ENCODE assay signal across 10 cellular contexts in the genomic region with DNA sequence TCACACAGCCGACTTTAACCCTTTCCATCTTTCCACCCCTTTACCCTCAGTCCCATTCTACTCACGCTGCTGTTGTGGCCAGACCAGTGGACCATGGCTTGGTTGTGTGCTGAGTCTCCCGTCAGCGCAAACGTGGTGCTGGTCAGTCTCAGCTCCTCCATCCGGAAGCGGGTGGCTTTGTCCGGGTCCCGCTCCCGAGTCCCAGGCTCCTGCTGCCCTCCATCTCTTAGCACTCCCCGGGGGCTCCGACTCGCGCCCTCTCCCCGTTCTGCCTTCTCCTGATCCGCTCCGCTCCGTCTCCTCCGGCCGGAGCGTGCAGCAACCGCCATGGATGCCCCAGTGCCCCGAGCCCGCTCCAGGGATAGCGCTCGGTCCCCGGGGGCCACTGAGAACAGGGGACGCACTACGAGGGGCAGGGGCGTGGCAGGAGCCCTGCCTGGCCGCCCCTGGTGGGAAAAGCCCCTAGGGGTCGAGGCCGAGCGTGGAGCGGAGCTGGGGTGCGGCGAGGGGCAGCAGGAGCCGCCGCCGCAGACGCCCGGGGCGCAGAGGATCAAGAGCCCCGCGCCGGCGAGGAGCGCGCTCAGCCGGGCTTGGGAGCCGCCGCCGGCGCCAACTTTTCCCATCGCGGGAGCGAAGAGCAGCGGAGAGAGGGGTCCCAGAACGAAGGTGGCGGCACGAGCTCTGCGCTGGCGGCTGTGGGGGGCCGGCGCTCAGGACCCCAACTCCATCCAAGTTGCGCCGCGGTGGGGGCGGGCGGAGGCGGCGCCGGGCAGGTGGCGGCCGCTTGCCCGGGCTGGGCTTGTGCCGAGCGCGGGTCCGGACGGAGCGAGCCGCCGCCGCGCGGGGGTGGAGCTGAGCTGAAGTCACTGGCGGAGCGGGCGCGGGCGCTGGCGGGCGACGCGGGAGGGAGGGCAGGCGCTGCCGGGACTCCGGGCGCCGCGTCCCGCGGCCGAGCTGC. TPM values are rescaled to one million over a fixed set of nuclear protein-coding genes. Genes with fewer than 3 reads are reported as not detected.
DNase-seq lines count a peak whose midpoint lies in the region; ATAC-seq, FAIRE-seq and TF ChIP-seq lines count a peak whose summit lies in the region.
"Had no signal": no experiment of that assay in that cellular context is flagged by ENCODE, and none has a peak within 500 bp of the region (broad histone marks: within the 10 kb centered on the region; RNA-seq: fewer than 3 reads in every experiment).

TSS of gene SORCS1 (minus strand) at position 803 of the 958 bp plus-strand sequence.

- H2BK5ac ChIP-seq in H9 (ENCODE audit: insufficient read length, low read length), result no peak within 1 kb of the TSS

- H3K27ac ChIP-seq in H9 (ENCODE audit: insufficient read length, low read depth, low read length) (no peak within 1 kb of the TSS), brain microvascular endothelial cell (no peak within 1 kb of the TSS), kidney (ENCODE audit: low read depth in 2 of 2, low read length in 2 of 2) (no peak within 1 kb of the TSS)

- no peak within 1 kb of the TSS for H3K56ac ChIP-seq in H9 (ENCODE audit: insufficient read length, low read depth, low read length)

- intact Hi-C loops in kidney (cut with DNase I), result no loop called here

- FAIRE-seq in kidney (lab: Jason Lieb, UNC), result no peak

- H3K4me1 ChIP-seq in H9 (ENCODE audit: insufficient read depth, low read length) (peaks cover 3% of the 10 kb centered on the region; the same call in 1 of the 2 replicates), kidney (ENCODE audit: control insufficient read depth in 1 of 2, insufficient read depth in 1 of 2, low read depth in 1 of 2, low read length in 2 of 2) (no peaks in the 10 kb centered on the region)

- H3K4ac ChIP-seq in H9 (ENCODE audit: low read depth, low read length), result no peak within 1 kb of the TSS

- H4K8ac ChIP-seq in H9 (replicated peaks; ENCODE audit: insufficient read length, low read depth, low read length), result no peak within 1 kb of the TSS

- no CpG with 5 or more reads among the region's 105 CpGs for WGBS in H9 (ENCODE audit: extremely low coverage, insufficient read length, low lambda C conversion rate)

- H3K27me3 Mint-ChIP-seq in H9 (ENCODE audit: low read depth), result peaks cover 58% of the 10 kb centered on the region

- H3K4me3 Mint-ChIP-seq in H9, result peak within 1 kb of the TSS; percentile 79 to 95
- H3K4me3 Mint-ChIP-seq: activated CD4-positive, alpha-beta T cell treated with anti-CD3 and anti-CD28 coated beads, Interleukin-2, amount 10 ng/mL, durations not matched to agents 24 days and 14 days had no signal

- peak within 1 kb of the TSS; percentile 50 for H3K18ac ChIP-seq in H9 (ENCODE audit: insufficient read length, low read depth, low read length)

- H3K36me3 Mint-ChIP-seq in H9 (ENCODE audit: insufficient read depth in 1 of 3, low read depth in 3 of 3), result no peaks in the 10 kb centered on the region

- H3T11ph ChIP-seq in H9 (ENCODE audit: low read length), result no peak within 1 kb of the TSS

- ATAC-seq in GM18909 (IDR thresholded peaks at IDR 0.05; ENCODE audit: poor library complexity, unreplicated experiment), result no peak

- no peak within 1 kb of the TSS for H3K27ac Mint-ChIP-seq in H9
- H3K27ac Mint-ChIP-seq: activated CD4-positive, alpha-beta T cell treated with anti-CD3 and anti-CD28 coated beads, Interleukin-2, amount 10 ng/mL, durations not matched to agents 24 days and 14 days had no signal

- H3K9ac ChIP-seq in H9 (ENCODE audit: extremely low read depth, insufficient read length, low read length) (no peak within 1 kb of the TSS), kidney (ENCODE audit: low read length in 2 of 2) (no peak within 1 kb of the TSS)

- peak within 1 kb of the TSS; percentile 90 for H3K4me2 ChIP-seq in H9 (ENCODE audit: insufficient read depth, insufficient read length, low read length)

- H2AK5ac ChIP-seq in H9 (ENCODE audit: insufficient read length, low read length), result no peak within 1 kb of the TSS

- H4K5ac ChIP-seq in H9 (ENCODE audit: insufficient read length, low read depth, low read length), result no peak within 1 kb of the TSS

- no peak within 1 kb of the TSS for H2BK12ac ChIP-seq in H9 (ENCODE audit: insufficient read length, low read depth, low read length)

- no peak within 1 kb of the TSS for H2AFZ ChIP-seq in H9 (ENCODE audit: low read length)

- no peaks in the 10 kb centered on the region for H3K36me3 ChIP-seq in brain microvascular endothelial cell (replicated peaks)
- H3K36me3 ChIP-seq in kidney (ENCODE audit: control insufficient read depth in 1 of 2, insufficient read depth in 2 of 2, low read length in 2 of 2), result no peaks in the 10 kb centered on the region

- H3K79me1 ChIP-seq in H9 (ENCODE audit: insufficient read depth, low read depth, low read length, poor library complexity, severe bottlenecking), result no peaks in the 10 kb centered on the region

- H2BK15ac ChIP-seq in H9 (ENCODE audit: low read depth, low read length), result no peak within 1 kb of the TSS

- DNase-seq in H9 (peak; percentile 60), brain microvascular endothelial cell (no peak), kidney (peak; percentile 66), skeletal muscle cell (ENCODE audit: low read depth) (no peak), cerebellar cortex (ENCODE audit: low spot score) (no peak), inferior parietal cortex (ENCODE audit: extremely low spot score) (no peak)
- DNase-seq in effector CD8-positive, alpha-beta T cell (lab: John Stamatoyannopoulos, UW), result no peak
- DNase-seq: activated CD4-positive, alpha-beta T cell treated with anti-CD3 and anti-CD28 coated beads, Interleukin-2, amount 10 ng/mL, durations not matched to agents 24 days and 14 days had no signal

- peaks cover 0 to 2% of the 10 kb centered on the region in 2 experiments; a peak in 2 of 5 replicates for H3K9me3 Mint-ChIP-seq in H9

- H3K14ac ChIP-seq in H9 (ENCODE audit: insufficient read depth, low read length), result peak within 1 kb of the TSS; percentile 82

- H3K4me3 ChIP-seq in brain microvascular endothelial cell (ENCODE audit: low read depth, low read length), result peak within 1 kb of the TSS; percentile 18
- peak within 1 kb of the TSS; percentile 39 to 42 for H3K4me3 ChIP-seq in kidney (ENCODE audit: low read length in 2 of 2)
- H3K4me3 ChIP-seq in skeletal muscle cell (ENCODE audit: low read depth, low read length), result peak within 1 kb of the TSS; percentile 18

- in situ Hi-C loops in brain microvascular endothelial cell (cut with HindIII; ENCODE audit: low pct_ligation_motif_present, low sequenced_read_pairs), result no loop called here

- no peak within 1 kb of the TSS for H3K23ac ChIP-seq in H9 (ENCODE audit: insufficient read length, low read depth, low read length)

- H2BK120ac ChIP-seq in H9 (ENCODE audit: low read depth, low read length, poor library complexity, severe bottlenecking), result no peak within 1 kb of the TSS

- peaks cover 5% of the 10 kb centered on the region; the same call in 1 of the 2 replicates for H3K27me3 ChIP-seq in H9 (ENCODE audit: insufficient read depth, low read length)
- H3K27me3 ChIP-seq in brain microvascular endothelial cell (replicated peaks), result peaks cover 8% of the 10 kb centered on the region

- TF ChIP-seq CTCF in H9 (conservative IDR thresholded peaks at IDR 0.05) (no peak), brain microvascular endothelial cell (IDR thresholded peaks at IDR 0.05; ENCODE audit: low read depth, low read length, missing control alignments) (no peak), kidney (IDR thresholded peaks at IDR 0.05; ENCODE audit: borderline replicate concordance, extremely low read depth, insufficient read depth) (no peak)

- H3K4me1 Mint-ChIP-seq in H9, result peaks cover 27 to 32% of the 10 kb centered on the region in 2 experiments
- H3K4me1 Mint-ChIP-seq: activated CD4-positive, alpha-beta T cell treated with anti-CD3 and anti-CD28 coated beads, Interleukin-2, amount 10 ng/mL, durations not matched to agents 24 days and 14 days had no signal

- peaks cover 10% of the 10 kb centered on the region for H3K23me2 ChIP-seq in H9 (ENCODE audit: insufficient read length, low read depth, low read length, poor library complexity, severe bottlenecking)

- H3K79me2 ChIP-seq in H9 (ENCODE audit: insufficient read depth, low read length), result no peaks in the 10 kb centered on the region

- no peak within 1 kb of the TSS for H2BK20ac ChIP-seq in H9 (ENCODE audit: low read depth, low read length, poor library complexity, severe bottlenecking)

- H3K9me3 ChIP-seq in H9 (ENCODE audit: control insufficient read depth, low read depth, low read length) (no peaks in the 10 kb centered on the region), kidney (ENCODE audit: control insufficient read depth in 1 of 2, low read length in 2 of 2) (no peaks in the 10 kb centered on the region)

- no peak within 1 kb of the TSS for H4K91ac ChIP-seq in H9 (ENCODE audit: insufficient read length, low read depth, low read length)

- H4K20me1 ChIP-seq in H9 (ENCODE audit: control insufficient read depth, insufficient read depth, insufficient read length), result no peaks in the 10 kb centered on the region

RNA-seq across cellular contexts. Expression of gene SORCS1, which starts in this region (rescaled TPM):
- 1.3 and 1.7 TPM in 2 replicates for total RNA-seq in H9 (2021)
- total RNA-seq in kidney, result 0.76 TPM
- polyA plus RNA-seq in kidney (ENCODE audit: insufficient read depth, low read depth, low replicate concordance), result 2.4 TPM
- total RNA-seq: activated CD4-positive, alpha-beta T cell treated with anti-CD3 and anti-CD28 coated beads, Interleukin-2, amount 10 ng/mL, durations not matched to agents 24 days and 14 days; dermis microvascular lymphatic vessel endothelial cell had no signal

Comparison
In these comparisons a context has a peak if more than half of its experiments do, and no peak if none do; other contexts are left out.
1. DNase-seq: peak in H9 (single experiment) and kidney (single experiment); none in brain microvascular endothelial cell (single experiment), skeletal muscle cell (single experiment), effector CD8-positive, alpha-beta T cell (single experiment), cerebellar cortex (single experiment) and inferior parietal cortex (single experiment).
2. Peak in every context shown above with its lines, with median percentiles within 50 percentile points of each other: H3K4me3 ChIP-seq.